In genomic region chr22:33886696-33887095, GRCh38 we compare ENCODE assay signal across 24 cellular contexts. TPM values are rescaled to one million over a fixed set of nuclear protein-coding genes. Genes with fewer than 3 reads are reported as not detected.
DNase-seq lines count a peak whose midpoint lies in the region; ATAC-seq, FAIRE-seq and TF ChIP-seq lines count a peak whose summit lies in the region.
"Had no signal": no experiment of that assay in that cellular context is flagged by ENCODE, and none has a peak within 500 bp of the region (broad histone marks: within the 10 kb centered on the region; RNA-seq: fewer than 3 reads in every experiment).

No MANE protein-coding gene starts in this region.

- no peaks in the 10 kb centered on the region for H3K36me3 Mint-ChIP-seq in GM23338 (ENCODE audit: low read depth)
- H3K36me3 Mint-ChIP-seq: CD4-positive, alpha-beta memory T cell had no signal

- no peak for FAIRE-seq in H1 (lab: Jason Lieb, UNC)
- FAIRE-seq: A549, G401.6, GM12892, H54 had no signal

- no peak overlapping the region for H2BK20ac ChIP-seq in H1 (ENCODE audit: low read length)

- H2AK5ac ChIP-seq in H1 (ENCODE audit: low read depth, low read length) = no peak overlapping the region

- no peak overlapping the region for H2BK15ac ChIP-seq in H1 (ENCODE audit: low read length)

- H3K4me1 Mint-ChIP-seq in GM23338 = peaks cover 84% of the 10 kb centered on the region
- H3K4me1 Mint-ChIP-seq: CD4-positive, alpha-beta memory T cell had no signal

- H3K9ac ChIP-seq in H1 (replicated peaks in 1 of 4; ENCODE audit: extremely low read depth in 1 of 4, low read depth in 3 of 4, low read length in 3 of 4) = no peak overlapping the region
- H3K9ac ChIP-seq: BLaER1 treated with 17β-estradiol and CSF1 and Interleukin-3, amounts not matched to agents 10 nM and 100 nM; GM23248 had no signal

- no peak overlapping the region for H3K4ac ChIP-seq in H1 (replicated peaks; ENCODE audit: insufficient read length, low read depth, low read length)

- H4K8ac ChIP-seq in H1 (ENCODE audit: extremely low read depth, insufficient read depth, low read length) = no peak overlapping the region

- H3K4me2 ChIP-seq in GM23338 (no peak overlapping the region), H1 (ENCODE audit: insufficient read depth in 1 of 2, low read depth in 2 of 2, low read length in 2 of 2) (no peak overlapping the region)
- H3K4me2 ChIP-seq: A549 had no signal

- no peak overlapping the region for H3K4me3 Mint-ChIP-seq in GM23338
- H3K4me3 Mint-ChIP-seq: CD4-positive, alpha-beta memory T cell had no signal

- DNase-seq in GM23338 (ENCODE audit: low spot score) (no peak), LNCaP clone FGC (ENCODE audit: low read depth) (peak; percentile 93), H1 (ENCODE audit: low read depth in 1 of 2, low spot score in 2 of 2) (no peak), prostate gland (ENCODE audit: low spot score) (peak; percentile 56), hypothalamus (lab: John Stamatoyannopoulos, UW) (no peak), NCI-H82 treated with DMSO at 0.1 percent for 48 hours (lab: John Stamatoyannopoulos, UW; ENCODE audit: unreplicated experiment) (no peak), medulla oblongata (ENCODE audit: extremely low spot score) (no peak), mesenteric fat pad (ENCODE audit: low spot score) (no peak)
- DNase-seq: 8988T; ACHN; AML-193; BE2C; Calu3; CD4-positive, alpha-beta memory T cell; COR-L47; DMS53; DND-41; GM23248; HCEC 1CT had no signal

- no peaks in the 10 kb centered on the region for H3K9me2 ChIP-seq in GM23338 (ENCODE audit: insufficient read depth)

- H4K91ac ChIP-seq in H1 (replicated peaks; ENCODE audit: insufficient read length, low read length) = no peak overlapping the region

- no peaks in the 10 kb centered on the region; the same call in 1 of the 2 replicates for H3K23me2 ChIP-seq in H1 (ENCODE audit: low read depth, low read length)

- 0 out of 2 replicates have a peak overlapping the region, but pooled peaks have one; percentile 13 for H3K18ac ChIP-seq in H1 (ENCODE audit: extremely low read depth, low read length)

- no peak overlapping the region for H3K56ac ChIP-seq in H1 (replicated peaks; ENCODE audit: insufficient read length, low read depth, low read length)

- H3K79me2 ChIP-seq in GM23338 (replicated peaks; ENCODE audit: insufficient read depth) = peaks cover 100% of the 10 kb centered on the region
- H3K79me2 ChIP-seq in H1 (ENCODE audit: control insufficient read depth in 1 of 2, insufficient read depth in 2 of 2, low read length in 2 of 2) = peaks cover 37 to 98% of the 10 kb centered on the region in 2 experiments

- no peak overlapping the region; the same call in 1 of the 2 replicates for H2BK5ac ChIP-seq in H1 (ENCODE audit: low read depth, low read length)

- no peaks in the 10 kb centered on the region for H3K9me3 ChIP-seq in H1 (ENCODE audit: insufficient read depth in 2 of 2, low read depth in 1 of 2, low read length in 1 of 2)
- H3K9me3 ChIP-seq in prostate gland = no peaks in the 10 kb centered on the region
- H3K9me3 ChIP-seq: A549; BE2C; BLaER1 treated with 17β-estradiol and CSF1 and Interleukin-3, amounts not matched to agents 10 nM and 100 nM had no signal

- H3K4me1 ChIP-seq in GM23338 (ENCODE audit: insufficient read depth) = peaks cover 92% of the 10 kb centered on the region
- H3K4me1 ChIP-seq in H1 (replicated peaks in 1 of 4; ENCODE audit: control insufficient read depth in 3 of 4, insufficient read depth in 4 of 4, low read length in 3 of 4) = peaks cover 16 to 42% (median 31%) of the 10 kb centered on the region in 4 experiments
- peaks cover 3% of the 10 kb centered on the region for H3K4me1 ChIP-seq in prostate gland (replicated peaks)
- H3K4me1 ChIP-seq: A549, BE2C had no signal

- 89% methylated on average over 5 of the region's 5 CpGs; no CpG with 5 or more reads in 1 of the 2 experiments for WGBS in H1 (ENCODE audit: extremely low coverage in 1 of 2, insufficient coverage in 1 of 2, insufficient read length in 1 of 2, insufficient replicate concordance in 2 of 2, low coverage in 1 of 2, low lambda C conversion rate in 2 of 2, missing lambda C conversion rate in 1 of 2), 2 experiments
- 36% methylated on average over 5 of the region's 5 CpGs for WGBS in prostate gland

- H3K36me3 ChIP-seq in GM23338 (ENCODE audit: insufficient read depth) = no peaks in the 10 kb centered on the region
- H3K36me3 ChIP-seq in H1 (ENCODE audit: control insufficient read depth in 2 of 4, insufficient read depth in 4 of 4, low read length in 3 of 4) = no peaks in the 10 kb centered on the region
- H3K36me3 ChIP-seq in prostate gland = no peaks in the 10 kb centered on the region
- H3K36me3 ChIP-seq: BE2C had no signal

- H3K23ac ChIP-seq in H1 (ENCODE audit: insufficient read length) = no peak overlapping the region

- no peaks in the 10 kb centered on the region for H3K27me3 ChIP-seq in GM23338 (ENCODE audit: insufficient read depth)
- no peaks in the 10 kb centered on the region for H3K27me3 ChIP-seq in H1 (replicated peaks in 1 of 4; ENCODE audit: control insufficient read depth in 3 of 4, extremely low read depth in 1 of 4, insufficient read depth in 3 of 4, low read length in 3 of 4)
- H3K27me3 ChIP-seq in prostate gland (replicated peaks; ENCODE audit: insufficient read depth) = no peaks in the 10 kb centered on the region
- H3K27me3 ChIP-seq: BE2C; BLaER1 treated with 17β-estradiol and CSF1 and Interleukin-3, amounts not matched to agents 10 nM and 100 nM had no signal

- H3K27ac ChIP-seq in GM23338 (ENCODE audit: low read depth) (peak overlapping the region; percentile 86), H1 (ENCODE audit: low read depth, low read length) (no peak overlapping the region), prostate gland (no peak overlapping the region)
- H3K27ac ChIP-seq: A549; BLaER1 treated with 17β-estradiol and CSF1 and Interleukin-3, amounts not matched to agents 10 nM and 100 nM; GM23248 had no signal

- H4K5ac ChIP-seq in H1 (ENCODE audit: insufficient read length, low read depth, low read length) = no peak overlapping the region

- no peak overlapping the region for H3K14ac ChIP-seq in H1 (ENCODE audit: insufficient read length)

- TF ChIP-seq RAD21 in H1 (IDR thresholded peaks at IDR 0.05 in 1 of 2, conservative IDR thresholded peaks at IDR 0.05 in 1 of 2; ENCODE audit: low read depth in 2 of 2, low read length in 2 of 2) = no peak

- 0 out of 2 replicates have a peak, but pooled peaks cover 2% of the 10 kb centered on the region for H3F3A ChIP-seq in GM23338 (replicated peaks; ENCODE audit: low read depth)

- intact Hi-C loops in prostate gland (cut with DNase I) = no loop called here

- ATAC-seq in GM23338 = no peak
- ATAC-seq: A549 had no signal

- no peak overlapping the region for H3K4me3 ChIP-seq in GM23338
- H3K4me3 ChIP-seq in LNCaP clone FGC (ENCODE audit: low read depth, low read length) = no peak overlapping the region
- H3K4me3 ChIP-seq in H1 (ENCODE audit: extremely low read depth in 1 of 4, insufficient read depth in 2 of 4, low read depth in 3 of 4, low read length in 4 of 4) = no peak overlapping the region
- H3K4me3 ChIP-seq in prostate gland = no peak overlapping the region
- H3K4me3 ChIP-seq: A549; BLaER1 treated with 17β-estradiol and CSF1 and Interleukin-3, amounts not matched to agents 10 nM and 100 nM; GM23248 had no signal

- peaks cover 74% of the 10 kb centered on the region for H4K20me1 ChIP-seq in GM23338 (replicated peaks; ENCODE audit: insufficient read depth)
- peaks cover 20 to 21% of the 10 kb centered on the region in 2 experiments for H4K20me1 ChIP-seq in H1 (replicated peaks in 1 of 2; ENCODE audit: control insufficient read depth in 1 of 2, insufficient read depth in 2 of 2, low read length in 2 of 2)

- H2AFZ ChIP-seq in GM23338 (no peak overlapping the region), H1 (ENCODE audit: low read length) (no peak overlapping the region)
- H2AFZ ChIP-seq: GM23248 had no signal

- POLR2A ChIA-PET in H1 (lab: Charles Lee; ENCODE audit: partially characterized antibody) = no interaction called here

- H2BK120ac ChIP-seq in H1 (replicated peaks; ENCODE audit: low read depth, low read length) = no peak overlapping the region

- TF ChIP-seq CTCF in GM23338 (conservative IDR thresholded peaks at IDR 0.05; ENCODE audit: low read depth in 2 of 2) (no peak), LNCaP clone FGC (IDR thresholded peaks at IDR 0.05; ENCODE audit: control insufficient read depth, extremely low read depth, insufficient read depth) (no peak), H1 (IDR thresholded peaks at IDR 0.05; ENCODE audit: control extremely low read depth in 1 of 3, insufficient read depth in 1 of 3, low read depth in 1 of 3, low read length in 3 of 3) (no peak), prostate gland (IDR thresholded peaks at IDR 0.05) (no peak)

- CTCF ChIA-PET in H1 (lab: Charles Lee; ENCODE audit: partially characterized antibody) = interaction anchor here (0.7 to 1.6 kb wide), 2 partner anchors 12 to 36 kb away, joined by 3 to 4 read pairs; no protein-coding TSS in a partner anchor

- TF ChIP-seq POLR2A in H1 (IDR thresholded peaks at IDR 0.05; ENCODE audit: control extremely low read depth in 1 of 2, low read depth in 2 of 2, low read length in 2 of 2) (no peak), prostate gland (IDR thresholded peaks at IDR 0.05) (no peak)

- no peak overlapping the region; the same call in 1 of the 2 replicates for H3K27ac Mint-ChIP-seq in GM23338
- H3K27ac Mint-ChIP-seq: CD4-positive, alpha-beta memory T cell had no signal

- H3K9me3 Mint-ChIP-seq in GM23338 = no peaks in the 10 kb centered on the region

- peaks cover 14% of the 10 kb centered on the region for H3K27me3 Mint-ChIP-seq in GM23338 (ENCODE audit: insufficient read depth, low read depth, poor library complexity)

- H2BK12ac ChIP-seq in H1 (ENCODE audit: low read depth, low read length) = no peak overlapping the region

- no peak for TF ChIP-seq EP300 in H1 (IDR thresholded peaks at IDR 0.05; ENCODE audit: borderline replicate concordance in 1 of 2, low read depth in 2 of 2, low read length in 2 of 2)

- peaks cover 21% of the 10 kb centered on the region for H3K79me1 ChIP-seq in H1 (ENCODE audit: low read depth, low read length)

TF ChIP-seq in H1, 55 proteins besides CTCF, POLR2A, EP300 and RAD21 (continues in another document):
- TF ChIP-seq GABPA (IDR thresholded peaks at IDR 0.05; ENCODE audit: borderline replicate concordance, insufficient read depth, low read length) = no peak

RNA-seq across cellular contexts. Expression of gene LARGE1, which starts 33.6 kb away (rescaled TPM):
- total RNA-seq in GM23338 (2014; rRNA removed; shearing (Covaris generic)) = 62.4 and 75.6 TPM in 2 replicates
- 12.8 and 13.5 TPM in 2 replicates for polyA plus RNA-seq in GM23338 (2016; fragmentation: Nextera tagmentation; extraction: Ambion mirVana)
- 69.5 and 83.0 TPM in 2 replicates for total RNA-seq in H1 (2021; fragmentation: NEBNext Ultra II Directional; extraction: Animal tissue kit (Norgen Biotek cat#: 25700))
- 43.7 and 51.4 TPM in 2 replicates for polyA plus RNA-seq in H1 (2011; rRNA removed)
- polyA plus RNA-seq in H1 (2011; cell fraction: cytosol; rRNA removed) = 42.0 TPM
- 56.3 TPM for polyA plus RNA-seq in H1 (2011; cell fraction: nucleus; rRNA removed)
- 40.0 to 53.5 TPM (median 47.7 TPM) in 4 replicates for polyA plus RNA-seq in H1 (2012, experiment 1 of 2)
- polyA plus RNA-seq in H1 (2012, experiment 2 of 2) = 38.9 TPM
- polyA plus RNA-seq in H1 (2013, experiment 1 of 2) = 39.9 TPM
- polyA plus RNA-seq in H1 (2013, experiment 2 of 2) = 39.1 TPM
- polyA minus RNA-seq in H1 (2011; rRNA and poly(A)+ RNA removed) = 121 and 152 TPM in 2 replicates
- polyA minus RNA-seq in H1 (2011; cell fraction: cytosol; rRNA and poly(A)+ RNA removed) = 72.1 TPM
- 137 TPM for polyA minus RNA-seq in H1 (2011; cell fraction: nucleus; rRNA and poly(A)+ RNA removed)
- total RNA-seq in prostate gland = 10 to 100 TPM; 18.6 to 37.4 TPM
- total RNA-seq in mesenteric fat pad = 26.2 TPM

Comparison
In these comparisons a context has a peak if more than half of its experiments do, and no peak if none do; other contexts are left out.
1. DNase-seq: peak in LNCaP clone FGC (single experiment) and prostate gland (single experiment); none in GM23338 (single experiment), H1 (0 of 2), hypothalamus (0 of 51), NCI-H82 treated with DMSO at 0.1 percent for 48 hours (single experiment), medulla oblongata (single experiment) and mesenteric fat pad (single experiment).